2 cellular contexts compared by ENCODE assay signal in genomic region chr5:173907686-173908371, GRCh38.
TF ChIP-seq lines count a peak whose summit lies in the region.

No MANE protein-coding gene starts in this region.

TF ChIP-seq in liver, 16 proteins besides CTCF, POLR2A, EP300 and RAD21 (continued from another document):
- TF ChIP-seq, protein P1, sequence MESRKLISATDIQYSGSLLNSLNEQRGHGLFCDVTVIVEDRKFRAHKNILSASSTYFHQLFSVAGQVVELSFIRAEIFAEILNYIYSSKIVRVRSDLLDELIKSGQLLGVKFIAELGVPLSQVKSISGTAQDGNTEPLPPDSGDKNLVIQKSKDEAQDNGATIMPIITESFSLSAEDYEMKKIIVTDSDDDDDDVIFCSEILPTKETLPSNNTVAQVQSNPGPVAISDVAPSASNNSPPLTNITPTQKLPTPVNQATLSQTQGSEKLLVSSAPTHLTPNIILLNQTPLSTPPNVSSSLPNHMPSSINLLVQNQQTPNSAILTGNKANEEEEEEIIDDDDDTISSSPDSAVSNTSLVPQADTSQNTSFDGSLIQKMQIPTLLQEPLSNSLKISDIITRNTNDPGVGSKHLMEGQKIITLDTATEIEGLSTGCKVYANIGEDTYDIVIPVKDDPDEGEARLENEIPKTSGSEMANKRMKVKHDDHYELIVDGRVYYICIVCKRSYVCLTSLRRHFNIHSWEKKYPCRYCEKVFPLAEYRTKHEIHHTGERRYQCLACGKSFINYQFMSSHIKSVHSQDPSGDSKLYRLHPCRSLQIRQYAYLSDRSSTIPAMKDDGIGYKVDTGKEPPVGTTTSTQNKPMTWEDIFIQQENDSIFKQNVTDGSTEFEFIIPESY (IDR thresholded peaks at IDR 0.05) = peak; percentile 15

TF ChIP-seq in HepG2, 621 proteins besides CTCF, POLR2A, EP300 and RAD21 (continued from another document):
- TF ChIP-seq SMARCC2 (IDR thresholded peaks at IDR 0.05) (no peak), NFKBIZ (CRISPR knock-in tag; IDR thresholded peaks at IDR 0.05) (no peak)
- TF ChIP-seq, protein P2, sequence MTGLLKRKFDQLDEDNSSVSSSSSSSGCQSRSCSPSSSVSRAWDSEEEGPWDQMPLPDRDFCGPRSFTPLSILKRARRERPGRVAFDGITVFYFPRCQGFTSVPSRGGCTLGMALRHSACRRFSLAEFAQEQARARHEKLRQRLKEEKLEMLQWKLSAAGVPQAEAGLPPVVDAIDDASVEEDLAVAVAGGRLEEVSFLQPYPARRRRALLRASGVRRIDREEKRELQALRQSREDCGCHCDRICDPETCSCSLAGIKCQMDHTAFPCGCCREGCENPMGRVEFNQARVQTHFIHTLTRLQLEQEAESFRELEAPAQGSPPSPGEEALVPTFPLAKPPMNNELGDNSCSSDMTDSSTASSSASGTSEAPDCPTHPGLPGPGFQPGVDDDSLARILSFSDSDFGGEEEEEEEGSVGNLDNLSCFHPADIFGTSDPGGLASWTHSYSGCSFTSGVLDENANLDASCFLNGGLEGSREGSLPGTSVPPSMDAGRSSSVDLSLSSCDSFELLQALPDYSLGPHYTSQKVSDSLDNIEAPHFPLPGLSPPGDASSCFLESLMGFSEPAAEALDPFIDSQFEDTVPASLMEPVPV (CRISPR knock-in tag; IDR thresholded peaks at IDR 0.05) = no peak
TF ChIP-seq in HepG2: peak in this region for 0.
